ENCODE assay signal across 2 cellular contexts in genomic region chr1:28291711-28292110, GRCh38.
TF ChIP-seq lines count a peak whose summit lies in the region.

No MANE protein-coding gene starts in this region.

TF ChIP-seq in GM23338, 12 proteins besides CTCF, POLR2A, EP300 and RAD21 (continued from another document):
- TF ChIP-seq ZNF462 (CRISPR knock-in tag; IDR thresholded peaks at IDR 0.05) = no peak
- no peak for TF ChIP-seq ETS1 (IDR thresholded peaks at IDR 0.05)
- no peak for TF ChIP-seq REST (IDR thresholded peaks at IDR 0.05; ENCODE audit: unreplicated experiment)
- TF ChIP-seq EZH2phosphoT487 (IDR thresholded peaks at IDR 0.05; ENCODE audit: unreplicated experiment) = no peak
- no peak for TF ChIP-seq POLR2AphosphoS5 (IDR thresholded peaks at IDR 0.05; ENCODE audit: low read depth)
- no peak for TF ChIP-seq EZH2 (IDR thresholded peaks at IDR 0.05; ENCODE audit: low read depth, unreplicated experiment)
- no peak for TF ChIP-seq CREB1 (CRISPR knock-in tag; IDR thresholded peaks at IDR 0.05; ENCODE audit: low read depth)
- no peak for TF ChIP-seq ZNF331 (CRISPR knock-in tag; IDR thresholded peaks at IDR 0.05; ENCODE audit: low read depth)
- TF ChIP-seq JUNB (IDR thresholded peaks at IDR 0.05; ENCODE audit: unreplicated experiment) = no peak
- no peak for TF ChIP-seq STAT1 (IDR thresholded peaks at IDR 0.05; ENCODE audit: unreplicated experiment)

TF ChIP-seq in WTC11, 78 proteins besides CTCF, POLR2A, EP300 and RAD21 (continued from another document):
- TF ChIP-seq PRDM15 (CRISPR knock-in tag; IDR thresholded peaks at IDR 0.05) (no peak), KAT7 (CRISPR knock-in tag; IDR thresholded peaks at IDR 0.05; ENCODE audit: borderline replicate concordance) (no peak), MLX (CRISPR knock-in tag; IDR thresholded peaks at IDR 0.05) (no peak), NFE2L1 (CRISPR knock-in tag; IDR thresholded peaks at IDR 0.05) (no peak), AR (CRISPR knock-in tag; IDR thresholded peaks at IDR 0.05) (no peak), CREM (CRISPR knock-in tag; IDR thresholded peaks at IDR 0.05) (no peak), FOXJ3 (CRISPR knock-in tag; IDR thresholded peaks at IDR 0.05; ENCODE audit: borderline replicate concordance) (no peak), GTF2I (CRISPR knock-in tag; conservative IDR thresholded peaks at IDR 0.05) (no peak), ZNF425 (CRISPR knock-in tag; conservative IDR thresholded peaks at IDR 0.05) (no peak)
